In the genomic region with DNA sequence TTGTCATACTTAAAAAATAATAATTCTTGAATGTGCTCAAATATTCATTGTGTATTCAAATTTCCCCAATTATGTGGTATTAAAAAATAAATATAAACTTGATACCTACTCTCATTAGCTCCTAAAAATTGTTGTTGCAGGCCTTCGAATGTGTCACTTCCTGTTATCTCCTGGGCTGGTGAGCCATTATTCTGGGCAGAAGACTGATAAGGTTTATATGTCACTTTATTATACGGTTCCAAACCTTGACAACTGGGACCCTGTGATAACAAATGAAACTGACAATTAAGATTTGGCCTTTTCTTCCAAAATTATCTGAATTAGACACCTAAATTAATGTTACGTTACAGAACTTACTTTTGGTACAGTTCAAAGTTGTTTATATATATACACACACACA, we compare ENCODE assay signal across 16 cellular contexts.
"Had no signal": no experiment of that assay in that cellular context is flagged by ENCODE, and none has a peak within 500 bp of the region (broad histone marks: within the 10 kb centered on the region; RNA-seq: fewer than 3 reads in every experiment).

No MANE protein-coding gene starts in this region.

- H2AFZ ChIP-seq: neural progenitor cell had no signal

- ATAC-seq: effector memory CD8-positive, alpha-beta T cell; foreskin keratinocyte; psoas muscle; right cardiac atrium had no signal

- H3K27ac ChIP-seq: foreskin keratinocyte, neural progenitor cell, ovary, psoas muscle had no signal

- H3K4me1 ChIP-seq: foreskin keratinocyte, psoas muscle had no signal

- H3K4me2 ChIP-seq: neural progenitor cell had no signal

- H3K9me3 ChIP-seq: ovary, psoas muscle, thyroid gland had no signal

- H3K9ac ChIP-seq: neural progenitor cell had no signal

- H3K27me3 ChIP-seq: foreskin keratinocyte, neural progenitor cell, ovary, thyroid gland had no signal

- H3K4me3 ChIP-seq: neural progenitor cell, ovary, psoas muscle, thyroid gland had no signal

- DNase-seq: activated CD4-positive, alpha-beta T cell treated with anti-CD3 and anti-CD28 coated beads, Interleukin-2, amount 50 U/mL, for 4 hours; activated T-cell treated with anti-CD3 and anti-CD28 coated beads for 4 hours; dermis blood vessel endothelial cell; effector memory CD8-positive, alpha-beta T cell; foreskin keratinocyte; hypothalamus; islet precursor cell; mammary epithelial cell; ovary; psoas muscle; right cardiac atrium; stimulated activated CD4-positive, alpha-beta T cell treated with anti-CD3 and anti-CD28 coated beads, Interleukin-2, amount 100 ng/mL, for 24 hours; stimulated activated naive CD4-positive, alpha-beta T cell treated with Interleukin-2 at 50 U/mL for 16 hours; T1000; thyroid gland had no signal

- H3K36me3 ChIP-seq: ovary, thyroid gland had no signal
